26 cellular contexts compared by ENCODE assay signal in the genomic region with DNA sequence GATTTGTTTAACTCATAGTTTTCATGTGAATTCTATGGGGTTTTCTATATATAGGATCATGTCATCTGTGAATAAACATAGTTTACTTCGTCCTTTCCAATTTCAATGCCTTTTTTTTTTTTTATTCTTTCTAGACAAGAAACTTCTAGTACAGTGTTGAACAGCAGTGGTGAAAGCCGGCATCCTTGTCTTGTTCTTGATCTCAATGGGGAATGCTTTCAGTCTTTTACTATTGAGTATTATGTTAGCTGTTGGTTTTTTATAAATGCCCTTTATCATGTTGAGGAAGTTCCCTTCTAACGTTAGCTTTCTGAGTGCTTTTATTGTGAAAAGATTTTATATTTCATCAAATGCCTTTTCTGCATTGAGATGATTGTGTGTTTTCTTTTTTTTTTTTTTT.
DNase-seq lines count a peak whose midpoint lies in the region; ATAC-seq and TF ChIP-seq lines count a peak whose summit lies in the region.
"Had no signal": no experiment of that assay in that cellular context is flagged by ENCODE, and none has a peak within 500 bp of the region (broad histone marks: within the 10 kb centered on the region; RNA-seq: fewer than 3 reads in every experiment).

No MANE protein-coding gene starts in this region.

- H3K27ac ChIP-seq in GM23338 (ENCODE audit: low read depth) (peak overlapping the region; percentile 33; the same call in 1 of the 2 replicates), mesenchymal stem cell (ENCODE audit: low read length, poor library complexity, severe bottlenecking) (no peak overlapping the region), uterus (peak overlapping the region; percentile 29 to 65)
- H3K27ac ChIP-seq: BLaER1 treated with 17β-estradiol and CSF1 and Interleukin-3, amounts not matched to agents 10 nM and 100 nM; SJSA1 had no signal

- H3K27me3 Mint-ChIP-seq in GM23338 (ENCODE audit: insufficient read depth, low read depth, poor library complexity) (peaks cover 3% of the 10 kb centered on the region), immature natural killer cell (ENCODE audit: low read depth in 3 of 3) (peaks cover 0 to 2% (median 1%) of the 10 kb centered on the region in 3 donors)
- H3K27me3 Mint-ChIP-seq: CD4-positive, alpha-beta memory T cell had no signal

- peaks cover 84% of the 10 kb centered on the region for H3K79me2 ChIP-seq in GM23338 (replicated peaks; ENCODE audit: insufficient read depth)

- H3K23ac ChIP-seq in mesenchymal stem cell (ENCODE audit: low read length in 2 of 2) = no peak overlapping the region

- no peak for ATAC-seq in GM23338
- no peak for ATAC-seq in SK-N-SH treated with all-trans-retinoic acid at 6 μM for 48 hours
- ATAC-seq: A549, GM12878, Right ventricle myocardium inferior had no signal

- no peak for DNase-seq in GM23338 (ENCODE audit: low spot score)
- DNase-seq in OCI-M1 (lab: John Stamatoyannopoulos, UW) = peak; percentile 27
- DNase-seq in mesenchymal stem cell = no peak
- no peak for DNase-seq in uterus
- DNase-seq in immature natural killer cell = no peak
- DNase-seq in NCI-H524 treated with DMSO at 0.1 percent for 48 hours (lab: John Stamatoyannopoulos, UW) = no peak
- DNase-seq: AML-193; CD4-positive, alpha-beta memory T cell; COR-L47; DMS53; GDM1; KBM-7; MG63; NCI-H1105 treated with DMSO at 0.1 percent for 48 hours; NCI-H146; NCI-H1930; NCI-H2107; NCI-H524; NCI-H774; PC-9 had no signal

- H3K36me3 Mint-ChIP-seq in GM23338 (ENCODE audit: low read depth) (peaks cover 3% of the 10 kb centered on the region; the same call in 1 of the 3 replicates), immature natural killer cell (no peaks in the 10 kb centered on the region)

- H3K27me3 ChIP-seq in GM23338 (ENCODE audit: insufficient read depth) (no peaks in the 10 kb centered on the region), mesenchymal stem cell (ENCODE audit: control insufficient read depth in 1 of 2, insufficient read depth in 1 of 2, low read length in 2 of 2) (no peaks in the 10 kb centered on the region), uterus (no peaks in the 10 kb centered on the region)
- H3K27me3 ChIP-seq: BLaER1 treated with 17β-estradiol and CSF1 and Interleukin-3, amounts not matched to agents 10 nM and 100 nM; MG63; SJSA1 had no signal

- H3F3A ChIP-seq in GM23338 (replicated peaks; ENCODE audit: low read depth) = no peaks in the 10 kb centered on the region

- no peak overlapping the region for H2BK12ac ChIP-seq in mesenchymal stem cell (ENCODE audit: low read length in 2 of 2)

- no peak overlapping the region for H2BK120ac ChIP-seq in mesenchymal stem cell (ENCODE audit: low read depth, low read length)

- no peak overlapping the region for H2AK5ac ChIP-seq in mesenchymal stem cell (ENCODE audit: low read length, severe bottlenecking)

- H3K18ac ChIP-seq in mesenchymal stem cell (ENCODE audit: low read depth in 1 of 2, low read length in 2 of 2) = no peak overlapping the region

- no peak for TF ChIP-seq CTCF in GM23338 (conservative IDR thresholded peaks at IDR 0.05; ENCODE audit: low read depth in 2 of 2)
- TF ChIP-seq CTCF in uterus (IDR thresholded peaks at IDR 0.05) = no peak

- H4K91ac ChIP-seq in mesenchymal stem cell (ENCODE audit: low read length) = no peak overlapping the region

- H3K27ac Mint-ChIP-seq in GM23338 = peak overlapping the region; percentile 67
- no peak overlapping the region for H3K27ac Mint-ChIP-seq in immature natural killer cell

- no peaks in the 10 kb centered on the region for H3K9me2 ChIP-seq in GM23338 (ENCODE audit: insufficient read depth)

- H3K9ac ChIP-seq in mesenchymal stem cell (ENCODE audit: low read length) = peak overlapping the region; percentile 28

- no peak overlapping the region for H2BK5ac ChIP-seq in mesenchymal stem cell (ENCODE audit: low read depth, low read length, poor library complexity, severe bottlenecking)

- H3K36me3 ChIP-seq in GM23338 (ENCODE audit: insufficient read depth) (no peaks in the 10 kb centered on the region), mesenchymal stem cell (ENCODE audit: control insufficient read depth in 1 of 2, insufficient read depth in 2 of 2, low read depth in 1 of 2, low read length in 2 of 2) (no peaks in the 10 kb centered on the region), uterus (no peaks in the 10 kb centered on the region)
- H3K36me3 ChIP-seq: MG63, SJSA1 had no signal

- TF ChIP-seq POLR2A in uterus (IDR thresholded peaks at IDR 0.05) = no peak

- peaks cover 62% of the 10 kb centered on the region for H3K4me1 ChIP-seq in GM23338 (ENCODE audit: insufficient read depth)
- H3K4me1 ChIP-seq in mesenchymal stem cell (ENCODE audit: control insufficient read depth, insufficient read depth, low read depth, low read length) = peaks cover 3% of the 10 kb centered on the region
- H3K4me1 ChIP-seq in uterus = peaks cover 0 to 5% of the 10 kb centered on the region in 2 donors
- H3K4me1 ChIP-seq: SJSA1 had no signal

- H3K14ac ChIP-seq in mesenchymal stem cell (ENCODE audit: low read length in 2 of 2) = no peak overlapping the region

- H3K9me3 Mint-ChIP-seq in GM23338 (no peaks in the 10 kb centered on the region), immature natural killer cell (no peaks in the 10 kb centered on the region)
- H3K9me3 Mint-ChIP-seq: CD4-positive, alpha-beta memory T cell had no signal

- WGBS in mesenchymal stem cell = 93% methylated on average over 1 of the region's 3 CpGs

- H3K4me3 Mint-ChIP-seq in GM23338 (peak overlapping the region; percentile 30; the same call in 1 of the 3 replicates), immature natural killer cell (no peak overlapping the region)
- H3K4me3 Mint-ChIP-seq: CD4-positive, alpha-beta memory T cell had no signal

- peaks cover 22% of the 10 kb centered on the region for H3K79me1 ChIP-seq in mesenchymal stem cell (replicated peaks; ENCODE audit: low read length, poor library complexity, severe bottlenecking)

- peaks cover 4% of the 10 kb centered on the region; the same call in 1 of the 2 replicates for H4K20me1 ChIP-seq in GM23338 (replicated peaks; ENCODE audit: insufficient read depth)

- H3K9me3 ChIP-seq in mesenchymal stem cell (ENCODE audit: control insufficient read depth, low read length) (no peaks in the 10 kb centered on the region), uterus (no peaks in the 10 kb centered on the region)
- H3K9me3 ChIP-seq: A549; BLaER1 treated with 17β-estradiol and CSF1 and Interleukin-3, amounts not matched to agents 10 nM and 100 nM; MG63; SJSA1 had no signal

- H3K4me3 ChIP-seq in GM23338 (peak overlapping the region; percentile 1; the same call in 1 of the 2 replicates), mesenchymal stem cell (ENCODE audit: insufficient read depth in 1 of 2, low read depth in 1 of 2, low read length in 2 of 2) (no peak overlapping the region), uterus (no peak overlapping the region)
- H3K4me3 ChIP-seq: A549; BLaER1 treated with 17β-estradiol and CSF1 and Interleukin-3, amounts not matched to agents 10 nM and 100 nM; GM12878; MG63; PC-9; SJSA1 had no signal

- H3K4me2 ChIP-seq in GM23338 (peak overlapping the region; percentile 30), mesenchymal stem cell (ENCODE audit: low read length, poor library complexity, severe bottlenecking) (no peak overlapping the region)
- H3K4me2 ChIP-seq: BLaER1 treated with 17β-estradiol and CSF1 and Interleukin-3, amounts not matched to agents 10 nM and 100 nM had no signal

- H3K4me1 Mint-ChIP-seq in GM23338 (peaks cover 63% of the 10 kb centered on the region), immature natural killer cell (peaks cover 13 to 40% of the 10 kb centered on the region in 2 donors)

- H4K8ac ChIP-seq in mesenchymal stem cell (ENCODE audit: low read length) = no peak overlapping the region

- intact Hi-C loops in uterus (cut with DNase I; ENCODE audit: low total_unique reads) = no loop called here

- no peak overlapping the region for H2AFZ ChIP-seq in GM23338
- H2AFZ ChIP-seq in mesenchymal stem cell (ENCODE audit: low read depth, low read length) = no peak overlapping the region
- H2AFZ ChIP-seq: PC-9 had no signal

- H2BK15ac ChIP-seq in mesenchymal stem cell (ENCODE audit: low read depth, poor library complexity, severe bottlenecking) = no peak overlapping the region

- H3K4ac ChIP-seq in mesenchymal stem cell (ENCODE audit: low read depth in 1 of 2, low read length in 2 of 2) = no peak overlapping the region

TF ChIP-seq in GM23338, 12 proteins besides CTCF, POLR2A, EP300 and RAD21 (continues in another document):
- TF ChIP-seq CREB1 (CRISPR knock-in tag; IDR thresholded peaks at IDR 0.05; ENCODE audit: low read depth) = no peak

TF ChIP-seq in SK-N-SH treated with all-trans-retinoic acid at 6 μM for 48 hours, 23 proteins besides CTCF, POLR2A, EP300 and RAD21:
- no peak for TF ChIP-seq GLIS3 (CRISPR knock-in tag; IDR thresholded peaks at IDR 0.05)
- TF ChIP-seq ZNF565 (CRISPR knock-in tag; conservative IDR thresholded peaks at IDR 0.05; ENCODE audit: low read depth) = no peak
- TF ChIP-seq ISL1 (CRISPR knock-in tag; IDR thresholded peaks at IDR 0.05) = no peak
- TF ChIP-seq, protein P1, sequence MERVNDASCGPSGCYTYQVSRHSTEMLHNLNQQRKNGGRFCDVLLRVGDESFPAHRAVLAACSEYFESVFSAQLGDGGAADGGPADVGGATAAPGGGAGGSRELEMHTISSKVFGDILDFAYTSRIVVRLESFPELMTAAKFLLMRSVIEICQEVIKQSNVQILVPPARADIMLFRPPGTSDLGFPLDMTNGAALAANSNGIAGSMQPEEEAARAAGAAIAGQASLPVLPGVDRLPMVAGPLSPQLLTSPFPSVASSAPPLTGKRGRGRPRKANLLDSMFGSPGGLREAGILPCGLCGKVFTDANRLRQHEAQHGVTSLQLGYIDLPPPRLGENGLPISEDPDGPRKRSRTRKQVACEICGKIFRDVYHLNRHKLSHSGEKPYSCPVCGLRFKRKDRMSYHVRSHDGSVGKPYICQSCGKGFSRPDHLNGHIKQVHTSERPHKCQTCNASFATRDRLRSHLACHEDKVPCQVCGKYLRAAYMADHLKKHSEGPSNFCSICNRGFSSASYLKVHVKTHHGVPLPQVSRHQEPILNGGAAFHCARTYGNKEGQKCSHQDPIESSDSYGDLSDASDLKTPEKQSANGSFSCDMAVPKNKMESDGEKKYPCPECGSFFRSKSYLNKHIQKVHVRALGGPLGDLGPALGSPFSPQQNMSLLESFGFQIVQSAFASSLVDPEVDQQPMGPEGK (CRISPR knock-in tag; IDR thresholded peaks at IDR 0.05; ENCODE audit: borderline replicate concordance) = no peak
